ENCODE assay signal across 1 cellular context in genomic region chr1:173477286-173478098, GRCh38.
TF ChIP-seq lines count a peak whose summit lies in the region.

PRDX6 (plus strand) TSS chr1:173477335; CDS start chr1:173477398, 63 bp downstream.

TF ChIP-seq in K562, 482 proteins besides CTCF, POLR2A, EP300 and RAD21 (continued from another document and continues in another):
- no peak for TF ChIP-seq RERE (CRISPR knock-in tag; IDR thresholded peaks at IDR 0.05; ENCODE audit: borderline replicate concordance)
- no peak for TF ChIP-seq CCAR2 (IDR thresholded peaks at IDR 0.05; ENCODE audit: low read depth, low read length)
- TF ChIP-seq TSC22D4 (tag; IDR thresholded peaks at IDR 0.05) = no peak
- TF ChIP-seq ZBTB5 (IDR thresholded peaks at IDR 0.05) = no peak
- no peak for TF ChIP-seq BCL6 (CRISPR knock-in tag; IDR thresholded peaks at IDR 0.05)
- TF ChIP-seq CHD2 (IDR thresholded peaks at IDR 0.05; ENCODE audit: low read depth, low read length) = no peak
- no peak for TF ChIP-seq U2AF2 (optimal IDR thresholded peaks at IDR 0.05; ENCODE audit: low read depth, low read length)
- TF ChIP-seq POLR2G (IDR thresholded peaks at IDR 0.05; ENCODE audit: low read depth, low read length) = peak; percentile 97
- TF ChIP-seq ATF6 (CRISPR knock-in tag; IDR thresholded peaks at IDR 0.05) = peak; percentile 9; the same call in 1 of the 2 replicates
- peak; percentile 50; the same call in 1 of the 2 replicates for TF ChIP-seq ZNF143 (CRISPR knock-in tag; IDR thresholded peaks at IDR 0.05)
- no peak for TF ChIP-seq ZNF184 (CRISPR knock-in tag; IDR thresholded peaks at IDR 0.05)
- TF ChIP-seq U2AF1 (optimal IDR thresholded peaks at IDR 0.05; ENCODE audit: low read depth, low read length) = peak; percentile 68
- peak; percentile 50; the same call in 1 of the 2 replicates for TF ChIP-seq ARID2 (IDR thresholded peaks at IDR 0.05)
- TF ChIP-seq MCM2 (IDR thresholded peaks at IDR 0.05; ENCODE audit: low read depth) = no peak
- TF ChIP-seq TFAM (CRISPR knock-in tag; conservative IDR thresholded peaks at IDR 0.05) = no peak
- TF ChIP-seq TCF7L2 (IDR thresholded peaks at IDR 0.05; ENCODE audit: low read depth, low read length) = no peak
- 0 out of 2 replicates have a peak, but pooled peaks have one; percentile 10 for TF ChIP-seq ZNF830 (CRISPR knock-in tag; IDR thresholded peaks at IDR 0.05)
- TF ChIP-seq ESRRB (CRISPR knock-in tag; IDR thresholded peaks at IDR 0.05; ENCODE audit: borderline replicate concordance) = no peak
- peak; percentile 13; the same call in 1 of the 2 replicates for TF ChIP-seq ZNF707 (CRISPR knock-in tag; conservative IDR thresholded peaks at IDR 0.05)
- no peak for TF ChIP-seq CBX2 (IDR thresholded peaks at IDR 0.05; ENCODE audit: insufficient read depth, low read length, poor library complexity, severe bottlenecking)
- TF ChIP-seq PREB (CRISPR knock-in tag; IDR thresholded peaks at IDR 0.05) = no peak
- peak; percentile 91 for TF ChIP-seq TAF1 (IDR thresholded peaks at IDR 0.05; ENCODE audit: control insufficient read depth, extremely low read depth, insufficient read depth, low read length, severe bottlenecking)
- TF ChIP-seq POLR2B (IDR thresholded peaks at IDR 0.05; ENCODE audit: low read depth, partially characterized antibody) = peak; percentile 93
- no peak for TF ChIP-seq PHB (CRISPR knock-in tag; IDR thresholded peaks at IDR 0.05)
- TF ChIP-seq RCOR1 (IDR thresholded peaks at IDR 0.05; ENCODE audit: borderline replicate concordance in 1 of 2, low read depth in 2 of 2, low read length in 2 of 2) = no peak
- TF ChIP-seq STAT6 (CRISPR knock-in tag; IDR thresholded peaks at IDR 0.05) = peak; percentile 74; the same call in 1 of the 2 replicates
- TF ChIP-seq CLOCK (CRISPR knock-in tag; IDR thresholded peaks at IDR 0.05; ENCODE audit: borderline replicate concordance) = no peak
- TF ChIP-seq E2F6 (IDR thresholded peaks at IDR 0.05; ENCODE audit: borderline replicate concordance in 1 of 2, extremely low read depth in 1 of 2, insufficient read depth in 1 of 2, insufficient read length in 1 of 2, low read depth in 1 of 2, low read length in 1 of 2, poor library complexity in 1 of 2, severe bottlenecking in 1 of 2) = peak; percentile 10 to 64
- no peak for TF ChIP-seq ATF3 (IDR thresholded peaks at IDR 0.05)
- peak; percentile 29; the same call in 1 of the 2 replicates for TF ChIP-seq ATF3 (CRISPR knock-in tag; conservative IDR thresholded peaks at IDR 0.05)
- TF ChIP-seq MAX (CRISPR knock-in tag; IDR thresholded peaks at IDR 0.05) = peak; percentile 84
- TF ChIP-seq ZNF282 (CRISPR knock-in tag; IDR thresholded peaks at IDR 0.05) = 0 out of 2 replicates have a peak, but pooled peaks have one; percentile 32
- TF ChIP-seq RBM39 (optimal IDR thresholded peaks at IDR 0.05; ENCODE audit: low read depth, low read length) = no peak
- TF ChIP-seq TFAP4 (CRISPR knock-in tag; IDR thresholded peaks at IDR 0.05; ENCODE audit: borderline replicate concordance) = peak; percentile 52
- no peak for TF ChIP-seq ZNF212 (CRISPR knock-in tag; IDR thresholded peaks at IDR 0.05)
- TF ChIP-seq KLF13 (tag; IDR thresholded peaks at IDR 0.05; ENCODE audit: borderline replicate concordance, low read depth) = peak; percentile 37; the same call in 1 of the 2 replicates
- no peak for TF ChIP-seq HSF4 (CRISPR knock-in tag; IDR thresholded peaks at IDR 0.05; ENCODE audit: borderline replicate concordance)
- TF ChIP-seq RAD51 (IDR thresholded peaks at IDR 0.05; ENCODE audit: borderline replicate concordance, low read depth) = no peak
- TF ChIP-seq CGGBP1 (CRISPR knock-in tag; IDR thresholded peaks at IDR 0.05) = no peak; the same call in 1 of the 2 replicates
- no peak for TF ChIP-seq MTF1 (CRISPR knock-in tag; IDR thresholded peaks at IDR 0.05; ENCODE audit: borderline replicate concordance)
- TF ChIP-seq KDM4B (IDR thresholded peaks at IDR 0.05; ENCODE audit: borderline replicate concordance in 2 of 2, low read depth in 1 of 2) = no peak
- 0 out of 2 replicates have a peak, but pooled peaks have one; percentile 44 for TF ChIP-seq KLF10 (CRISPR knock-in tag; IDR thresholded peaks at IDR 0.05)
- TF ChIP-seq ZNF507 (tag; conservative IDR thresholded peaks at IDR 0.05) = no peak
- TF ChIP-seq ZNF232 (CRISPR knock-in tag; IDR thresholded peaks at IDR 0.05) = no peak; the same call in 1 of the 2 replicates
